Comparison of ENCODE assay signal across 16 cellular contexts in genomic region chr10:133264455-133264854, GRCh38. TPM values are rescaled to one million over a fixed set of nuclear protein-coding genes. Genes with fewer than 3 reads are reported as not detected.
DNase-seq lines count a peak whose midpoint lies in the region; ATAC-seq and TF ChIP-seq lines count a peak whose summit lies in the region.
"Had no signal": no experiment of that assay in that cellular context is flagged by ENCODE, and none has a peak within 500 bp of the region (broad histone marks: within the 10 kb centered on the region; RNA-seq: fewer than 3 reads in every experiment).

No MANE protein-coding gene starts in this region.

- no peak for DNase-seq in activated naive CD8-positive, alpha-beta T cell treated with anti-CD3 and anti-CD28 coated beads for 36 hours
- DNase-seq in RWPE1 (ENCODE audit: low spot score) (no peak), transverse colon (peak; percentile 70), mucosa of gallbladder (ENCODE audit: low spot score) (no peak)
- peak; percentile 49 for DNase-seq in central memory CD4-positive, alpha-beta T cell
- DNase-seq: BE2C; NCI-H1092; stimulated activated CD4-positive, alpha-beta T cell treated with anti-CD3 and anti-CD28 coated beads, Interleukin-2, amount 100 ng/mL, for 24 hours had no signal

- no peaks in the 10 kb centered on the region for H3K36me3 ChIP-seq in transverse colon
- H3K36me3 ChIP-seq: BE2C had no signal

- no peak for TF ChIP-seq EP300 in transverse colon (IDR thresholded peaks at IDR 0.05; ENCODE audit: low read depth)

- H3K27me3 Mint-ChIP-seq in activated naive CD8-positive, alpha-beta T cell = no peaks in the 10 kb centered on the region
- no peaks in the 10 kb centered on the region for H3K27me3 Mint-ChIP-seq in activated naive CD8-positive, alpha-beta T cell treated with anti-CD3 and anti-CD28 coated beads for 36 hours
- H3K27me3 Mint-ChIP-seq: brain; stimulated activated memory B cell treated with anti-CD40 and anti-IgM and Interleukin-4, amounts not matched to agents 10 μg/mL and 1 μg/mL and 100 μg/mL, for 72 hours had no signal

- H3K9me3 ChIP-seq in transverse colon = no peaks in the 10 kb centered on the region
- H3K9me3 ChIP-seq: BE2C, gastroesophageal sphincter had no signal

- peak overlapping the region; percentile 89 for H3K27ac ChIP-seq in RWPE1
- peak overlapping the region in 2 of 4 donors; percentile 8 to 59 for H3K27ac ChIP-seq in transverse colon
- H3K27ac ChIP-seq: gastroesophageal sphincter had no signal

- H3K36me3 Mint-ChIP-seq in activated naive CD8-positive, alpha-beta T cell = no peaks in the 10 kb centered on the region
- H3K36me3 Mint-ChIP-seq in activated naive CD8-positive, alpha-beta T cell treated with anti-CD3 and anti-CD28 coated beads for 36 hours = no peaks in the 10 kb centered on the region
- H3K36me3 Mint-ChIP-seq: brain had no signal

- no peak overlapping the region for H3K4me3 ChIP-seq in transverse colon
- H3K4me3 ChIP-seq: gastroesophageal sphincter had no signal

- H3K27me3 ChIP-seq in transverse colon = no peaks in the 10 kb centered on the region
- H3K27me3 ChIP-seq: gastroesophageal sphincter had no signal

- TF ChIP-seq CTCF in RWPE1 (conservative IDR thresholded peaks at IDR 0.05; ENCODE audit: low read depth) (no peak), transverse colon (IDR thresholded peaks at IDR 0.05) (no peak)

- in situ Hi-C loops in transverse colon (cut with MboI; ENCODE audit: low pct_ligation_motif_present in 1 of 4, low pct_unique_long_range_greater_than_20kb in 1 of 4, low sequenced_read_pairs in 3 of 4) = loop anchor here in 1 of 4 donors (10.0 kb wide), 1 partner anchor 50 kb away; no protein-coding TSS in a partner anchor

- WGBS in transverse colon (ENCODE audit: low coverage in 1 of 2), 2 donors = 28 to 31% methylated on average over 4 to 9 of the region's 9 CpGs

- peaks cover 46% of the 10 kb centered on the region for H3K4me1 Mint-ChIP-seq in activated naive CD8-positive, alpha-beta T cell (ENCODE audit: low read depth)
- peaks cover 30% of the 10 kb centered on the region for H3K4me1 Mint-ChIP-seq in activated naive CD8-positive, alpha-beta T cell treated with anti-CD3 and anti-CD28 coated beads for 36 hours

- H3K27ac Mint-ChIP-seq in activated naive CD8-positive, alpha-beta T cell = no peak overlapping the region
- no peak overlapping the region for H3K27ac Mint-ChIP-seq in activated naive CD8-positive, alpha-beta T cell treated with anti-CD3 and anti-CD28 coated beads for 36 hours
- H3K27ac Mint-ChIP-seq: brain; stimulated activated memory B cell treated with anti-CD40 and anti-IgM and Interleukin-4, amounts not matched to agents 10 μg/mL and 1 μg/mL and 100 μg/mL, for 72 hours had no signal

- no peak for TF ChIP-seq POLR2A in transverse colon (IDR thresholded peaks at IDR 0.05)

- ATAC-seq in HG02763 (IDR thresholded peaks at IDR 0.05; ENCODE audit: unreplicated experiment) = no peak
- ATAC-seq in GM21423 (IDR thresholded peaks at IDR 0.05; ENCODE audit: unreplicated experiment) = no peak
- ATAC-seq: gastroesophageal sphincter; HCT116; stimulated activated memory B cell treated with anti-CD40 and anti-IgM and Interleukin-4, amounts not matched to agents 10 μg/mL and 1 μg/mL and 100 μg/mL, for 72 hours had no signal

- H3K9me3 Mint-ChIP-seq in activated naive CD8-positive, alpha-beta T cell (ENCODE audit: low read depth) = no peaks in the 10 kb centered on the region
- no peaks in the 10 kb centered on the region for H3K9me3 Mint-ChIP-seq in activated naive CD8-positive, alpha-beta T cell treated with anti-CD3 and anti-CD28 coated beads for 36 hours
- H3K9me3 Mint-ChIP-seq: brain; stimulated activated memory B cell treated with anti-CD40 and anti-IgM and Interleukin-4, amounts not matched to agents 10 μg/mL and 1 μg/mL and 100 μg/mL, for 72 hours had no signal

- POLR2A ChIA-PET in RWPE1 (lab: Yijun Ruan, JAX; ENCODE audit: low non-redundant PET) = interaction anchor here (0.7 kb wide), 1 partner anchor 158 kb away, joined by 3 read pairs; no protein-coding TSS in a partner anchor

- H3K4me1 ChIP-seq in transverse colon = peaks cover 17 to 49% (median 30%) of the 10 kb centered on the region in 4 donors
- H3K4me1 ChIP-seq: BE2C had no signal

- CTCF ChIA-PET in RWPE1 (lab: Yijun Ruan, JAX) = interaction anchor here (1.1 kb wide), 1 partner anchor 18 kb away, joined by 5 read pairs; no protein-coding TSS in a partner anchor

- H3K4me3 Mint-ChIP-seq in activated naive CD8-positive, alpha-beta T cell = peak overlapping the region; percentile 27
- H3K4me3 Mint-ChIP-seq in activated naive CD8-positive, alpha-beta T cell treated with anti-CD3 and anti-CD28 coated beads for 36 hours = no peak overlapping the region
- H3K4me3 Mint-ChIP-seq: stimulated activated memory B cell treated with anti-CD40 and anti-IgM and Interleukin-4, amounts not matched to agents 10 μg/mL and 1 μg/mL and 100 μg/mL, for 72 hours had no signal

- intact Hi-C loops in transverse colon (cut with DNase I; ENCODE audit: low total_unique reads) = no loop called here

RNA-seq across cellular contexts. Expression of gene ADAM8, which starts 12.2 kb away (rescaled TPM):
- 10 to 100 TPM; 34.7 to 41.1 TPM for total RNA-seq in activated naive CD8-positive, alpha-beta T cell treated with anti-CD3 and anti-CD28 coated beads for 36 hours
- total RNA-seq in transverse colon (10 to 100 TPM in 2 of 4 donors, 1 to 10 TPM in 2; 2.3 to 21.3 (median 13.7) TPM), mucosa of gallbladder (12.7 TPM)

RNA-seq across cellular contexts. Expression of gene VENTX, which starts 26.8 kb away (rescaled TPM):
- total RNA-seq in activated naive CD8-positive, alpha-beta T cell treated with anti-CD3 and anti-CD28 coated beads for 36 hours = not detected
- total RNA-seq in transverse colon (under 1 TPM in 2 of 4 donors, not detected in 2; 0.27 to 0.48 TPM), mucosa of gallbladder (2.7 TPM)

RNA-seq across cellular contexts. Expression of gene UTF1, which starts 34.4 kb away (rescaled TPM):
- not detected for total RNA-seq in activated naive CD8-positive, alpha-beta T cell treated with anti-CD3 and anti-CD28 coated beads for 36 hours
- not detected for total RNA-seq in transverse colon
- total RNA-seq in mucosa of gallbladder = not detected
- total RNA-seq: gastroesophageal sphincter, HT1080 had no signal

RNA-seq across cellular contexts. Expression of gene TUBGCP2, which starts 44.2 kb away (rescaled TPM):
- total RNA-seq in activated naive CD8-positive, alpha-beta T cell treated with anti-CD3 and anti-CD28 coated beads for 36 hours = 10 to 100 TPM; 53.3 to 57.8 TPM
- total RNA-seq in transverse colon = 10 to 100 TPM; 37.5 to 68.3 (median 47.6) TPM
- 56.9 TPM for total RNA-seq in mucosa of gallbladder

RNA-seq across cellular contexts. Expression of gene ZNF511, which starts 44.3 kb away (rescaled TPM):
- 10 to 100 TPM; 73.4 to 77.3 TPM for total RNA-seq in activated naive CD8-positive, alpha-beta T cell treated with anti-CD3 and anti-CD28 coated beads for 36 hours
- total RNA-seq in transverse colon (100 to 1,000 TPM in 1 of 4 donors, 10 to 100 TPM in 3; 21.8 to 104 (median 27.2) TPM), mucosa of gallbladder (35.9 TPM)

Comparison
In these comparisons a context has a peak if more than half of its experiments do, and no peak if none do; other contexts are left out.
1. DNase-seq: peak in central memory CD4-positive, alpha-beta T cell (single experiment) and transverse colon (single experiment); none in activated naive CD8-positive, alpha-beta T cell treated with anti-CD3 and anti-CD28 coated beads for 36 hours (single experiment), RWPE1 (single experiment) and mucosa of gallbladder (single experiment).